In genomic region chr1:192707978-192708547, GRCh38 we compare ENCODE assay signal across 1 cellular context.
TF ChIP-seq lines count a peak whose summit lies in the region.

No MANE protein-coding gene starts in this region.

TF ChIP-seq in HepG2, 621 proteins besides CTCF, POLR2A, EP300 and RAD21 (continued from another document):
- TF ChIP-seq FOXA1 (IDR thresholded peaks at IDR 0.05) (no peak), FOXA1 (CRISPR knock-in tag; IDR thresholded peaks at IDR 0.05) (0 out of 2 replicates have a peak, but pooled peaks have one; percentile 8), HIVEP1 (CRISPR knock-in tag; IDR thresholded peaks at IDR 0.05) (no peak), ELF3 (CRISPR knock-in tag; IDR thresholded peaks at IDR 0.05) (peak; percentile 94), RARA (CRISPR knock-in tag; IDR thresholded peaks at IDR 0.05) (peak; percentile 20; the same call in 1 of the 2 replicates), CEBPB (IDR thresholded peaks at IDR 0.05; ENCODE audit: borderline replicate concordance, low read depth, low read length) (peak; percentile 64), FOXA3 (CRISPR knock-in tag; IDR thresholded peaks at IDR 0.05) (peak; percentile 37; the same call in 1 of the 2 replicates), REL (CRISPR knock-in tag; conservative IDR thresholded peaks at IDR 0.05) (no peak), CEBPG (CRISPR knock-in tag; IDR thresholded peaks at IDR 0.05) (peak; percentile 25; the same call in 1 of the 2 replicates), ARID5B (CRISPR knock-in tag; IDR thresholded peaks at IDR 0.05) (peak; percentile 25; the same call in 1 of the 2 replicates)
